In genomic region chr16:22330326-22330725, GRCh38 we compare ENCODE assay signal across 22 cellular contexts. TPM values are rescaled to one million over a fixed set of nuclear protein-coding genes. Genes with fewer than 3 reads are reported as not detected.
A peak's percentile ranks its signal among the peaks of the same experiment; 100 is the strongest.
DNase-seq lines count a peak whose midpoint lies in the region; ATAC-seq and TF ChIP-seq lines count a peak whose summit lies in the region.
"Had no signal": no experiment of that assay in that cellular context is flagged by ENCODE, and none has a peak within 500 bp of the region (broad histone marks: within the 10 kb centered on the region; RNA-seq: fewer than 3 reads in every experiment).

No MANE protein-coding gene starts in this region.

- CTCF ChIA-PET in activated naive CD4-positive, alpha-beta T cell treated with anti-CD3 and anti-CD28 coated beads, Interleukin-2, amount 10 ng/mL, durations not matched to agents 7 days and 5 days (lab: Charles Lee), result interaction anchor here (0.9 kb wide), 1 partner anchor 9 kb away, joined by 4 read pairs; no protein-coding TSS in a partner anchor

- H4K8ac ChIP-seq in trophoblast cell (ENCODE audit: low read depth, low read length), result no peak overlapping the region

- no peak overlapping the region for H3K14ac ChIP-seq in trophoblast cell (ENCODE audit: low read length)

- H3K79me1 ChIP-seq in trophoblast cell (ENCODE audit: low read length), result no peaks in the 10 kb centered on the region

- H3K9me3 ChIP-seq in colonic mucosa, result no peaks in the 10 kb centered on the region
- H3K9me3 ChIP-seq in trophoblast cell (ENCODE audit: insufficient read depth, low read depth, low read length), result no peaks in the 10 kb centered on the region
- H3K9me3 ChIP-seq: ascending aorta, MG63, pancreas, right lobe of liver had no signal

- no peak overlapping the region for H3K4me3 Mint-ChIP-seq in activated naive CD4-positive, alpha-beta T cell treated with anti-CD3 and anti-CD28 coated beads, Interleukin-2, amount 10 ng/mL, durations not matched to agents 7 days and 5 days
- H3K4me3 Mint-ChIP-seq in stimulated activated effector memory CD8-positive, alpha-beta T cell treated with anti-CD3 and anti-CD28 coated beads, Interleukin-12 subunit alpha, Interleukin-12 subunit beta, amount 100 ng/mL, for 72 hours, result no peak overlapping the region
- H3K4me3 Mint-ChIP-seq: activated B cell treated with CpG ODN at 0.5 μM for 24 hours; stimulated activated memory B cell treated with anti-CD40 and anti-IgM and Interleukin-4, amounts not matched to agents 10 μg/mL and 1 μg/mL and 100 μg/mL, for 72 hours; T-helper 1 cell treated with Interleukin-12 subunit alpha and Interleukin-12 subunit beta and Interleukin-4 antibody, amounts not matched to agents 30 μg/mL and 1 μg/mL, for 36 hours had no signal

- peaks cover 5% of the 10 kb centered on the region for H3K4me1 Mint-ChIP-seq in activated naive CD4-positive, alpha-beta T cell treated with anti-CD3 and anti-CD28 coated beads, Interleukin-2, amount 10 ng/mL, durations not matched to agents 7 days and 5 days
- peaks cover 10% of the 10 kb centered on the region for H3K4me1 Mint-ChIP-seq in stimulated activated effector memory CD8-positive, alpha-beta T cell treated with anti-CD3 and anti-CD28 coated beads, Interleukin-12 subunit alpha, Interleukin-12 subunit beta, amount 100 ng/mL, for 72 hours
- H3K4me1 Mint-ChIP-seq: activated B cell treated with CpG ODN at 0.5 μM for 24 hours; stimulated activated memory B cell treated with anti-CD40 and anti-IgM and Interleukin-4, amounts not matched to agents 10 μg/mL and 1 μg/mL and 100 μg/mL, for 72 hours had no signal

- H3K9me3 Mint-ChIP-seq in activated naive CD4-positive, alpha-beta T cell treated with anti-CD3 and anti-CD28 coated beads, Interleukin-2, amount 10 ng/mL, durations not matched to agents 7 days and 5 days, result no peaks in the 10 kb centered on the region
- H3K9me3 Mint-ChIP-seq in stimulated activated effector memory CD8-positive, alpha-beta T cell treated with anti-CD3 and anti-CD28 coated beads, Interleukin-12 subunit alpha, Interleukin-12 subunit beta, amount 100 ng/mL, for 72 hours, result no peaks in the 10 kb centered on the region
- H3K9me3 Mint-ChIP-seq: T-helper 1 cell treated with Interleukin-12 subunit alpha and Interleukin-12 subunit beta and Interleukin-4 antibody, amounts not matched to agents 30 μg/mL and 1 μg/mL, for 36 hours had no signal

- H3K18ac ChIP-seq in trophoblast cell (ENCODE audit: low read length), result no peak overlapping the region

- no peak for ATAC-seq in stimulated activated effector memory CD8-positive, alpha-beta T cell treated with anti-CD3 and anti-CD28 coated beads, Interleukin-12 subunit alpha, Interleukin-12 subunit beta, amount 100 ng/mL, for 72 hours
- ATAC-seq: pancreas; stimulated activated memory B cell treated with anti-CD40 and anti-IgM and Interleukin-4, amounts not matched to agents 10 μg/mL and 1 μg/mL and 100 μg/mL, for 72 hours had no signal

- H2BK5ac ChIP-seq in trophoblast cell (ENCODE audit: low read depth, low read length, poor library complexity), result no peak overlapping the region

- peaks cover 62% of the 10 kb centered on the region for H3K36me3 Mint-ChIP-seq in activated naive CD4-positive, alpha-beta T cell treated with anti-CD3 and anti-CD28 coated beads, Interleukin-2, amount 10 ng/mL, durations not matched to agents 7 days and 5 days
- peaks cover 94% of the 10 kb centered on the region for H3K36me3 Mint-ChIP-seq in stimulated activated effector memory CD8-positive, alpha-beta T cell treated with anti-CD3 and anti-CD28 coated beads, Interleukin-12 subunit alpha, Interleukin-12 subunit beta, amount 100 ng/mL, for 72 hours

- no peaks in the 10 kb centered on the region for H3K27me3 Mint-ChIP-seq in activated naive CD4-positive, alpha-beta T cell treated with anti-CD3 and anti-CD28 coated beads, Interleukin-2, amount 10 ng/mL, durations not matched to agents 7 days and 5 days
- H3K27me3 Mint-ChIP-seq: activated B cell treated with CpG ODN at 0.5 μM for 24 hours; stimulated activated memory B cell treated with anti-CD40 and anti-IgM and Interleukin-4, amounts not matched to agents 10 μg/mL and 1 μg/mL and 100 μg/mL, for 72 hours had no signal

- H3K4ac ChIP-seq in trophoblast cell (ENCODE audit: low read depth, low read length), result no peak overlapping the region

- no peak for TF ChIP-seq CTCF in colonic mucosa (IDR thresholded peaks at IDR 0.05)

- H3K4me2 ChIP-seq in trophoblast cell (ENCODE audit: low read length), result no peak overlapping the region

- no peak overlapping the region for H4K12ac ChIP-seq in trophoblast cell (ENCODE audit: low read depth, low read length)

- DNase-seq in activated naive CD4-positive, alpha-beta T cell treated with anti-CD3 and anti-CD28 coated beads, Interleukin-2, amount 10 ng/mL, durations not matched to agents 7 days and 5 days, result no peak
- no peak for DNase-seq in activated naive CD4-positive, alpha-beta T cell treated with anti-CD3 and anti-CD28 coated beads, Interleukin-2, amount 50 U/mL, for 16 hours
- DNase-seq in MV-4-11 (lab: John Stamatoyannopoulos, UW) (peak; percentile 25), colonic mucosa (no peak), trophoblast cell (no peak), HK-2 (ENCODE audit: unreplicated experiment) (no peak)
- no peak for DNase-seq in stimulated activated effector memory CD8-positive, alpha-beta T cell treated with anti-CD3 and anti-CD28 coated beads, Interleukin-12 subunit alpha, Interleukin-12 subunit beta, amount 100 ng/mL, for 72 hours (ENCODE audit: low spot score in 2 of 2)
- no peak for DNase-seq in stimulated activated CD4-positive, alpha-beta T cell treated with anti-CD3 and anti-CD28 coated beads, Interleukin-4, amount 100 ng/mL, for 4 hours
- DNase-seq: activated B cell treated with CpG ODN at 0.5 μM for 24 hours; activated effector memory CD4-positive, alpha-beta T cell treated with Interleukin-2 at 50 U/mL for 16 hours; DND-41; GOT3; MG63; NCI-H1694; NCI-H2171 treated with DMSO at 0.1 percent for 48 hours; NCI-H748 treated with DMSO at 0.1 percent for 48 hours; pancreas; right lobe of liver; SIG-M5 had no signal

- H3K79me2 ChIP-seq in trophoblast cell (ENCODE audit: control insufficient read depth, insufficient read depth, low read length, poor library complexity), result no peaks in the 10 kb centered on the region

- H3K4me3 ChIP-seq in colonic mucosa (no peak overlapping the region), trophoblast cell (ENCODE audit: low read depth, low read length) (no peak overlapping the region)
- H3K4me3 ChIP-seq: ascending aorta, MG63, pancreas, right lobe of liver had no signal

- WGBS in trophoblast cell (ENCODE audit: extremely low coverage, insufficient coverage, insufficient read length), result no CpG with 5 or more reads among the region's 4 CpGs

- peak overlapping the region; percentile 73 for H3K27ac Mint-ChIP-seq in activated naive CD4-positive, alpha-beta T cell treated with anti-CD3 and anti-CD28 coated beads, Interleukin-2, amount 10 ng/mL, durations not matched to agents 7 days and 5 days
- peak overlapping the region; percentile 71 for H3K27ac Mint-ChIP-seq in stimulated activated effector memory CD8-positive, alpha-beta T cell treated with anti-CD3 and anti-CD28 coated beads, Interleukin-12 subunit alpha, Interleukin-12 subunit beta, amount 100 ng/mL, for 72 hours
- H3K27ac Mint-ChIP-seq: activated B cell treated with CpG ODN at 0.5 μM for 24 hours; stimulated activated memory B cell treated with anti-CD40 and anti-IgM and Interleukin-4, amounts not matched to agents 10 μg/mL and 1 μg/mL and 100 μg/mL, for 72 hours; T-helper 1 cell treated with Interleukin-12 subunit alpha and Interleukin-12 subunit beta and Interleukin-4 antibody, amounts not matched to agents 30 μg/mL and 1 μg/mL, for 36 hours had no signal

- H3K9ac ChIP-seq in colonic mucosa (ENCODE audit: low read depth in 2 of 2, low read length in 2 of 2), result no peak overlapping the region
- no peak overlapping the region for H3K9ac ChIP-seq in trophoblast cell (ENCODE audit: low read length)

- H4K91ac ChIP-seq in trophoblast cell (ENCODE audit: low read depth, low read length), result no peak overlapping the region

- peak overlapping the region; percentile 29 for H3K27ac ChIP-seq in colonic mucosa
- H3K27ac ChIP-seq in trophoblast cell (ENCODE audit: low read depth, low read length), result no peak overlapping the region
- H3K27ac ChIP-seq: ascending aorta, pancreas, right lobe of liver had no signal

- H3K4me1 ChIP-seq in colonic mucosa, result no peaks in the 10 kb centered on the region
- H3K4me1 ChIP-seq in trophoblast cell (ENCODE audit: control insufficient read depth in 1 of 2, insufficient read depth in 2 of 2, low read length in 2 of 2), result no peaks in the 10 kb centered on the region
- H3K4me1 ChIP-seq: ascending aorta, pancreas, right lobe of liver had no signal

- H3K36me3 ChIP-seq in colonic mucosa (no peaks in the 10 kb centered on the region), trophoblast cell (ENCODE audit: control insufficient read depth in 1 of 2, insufficient read depth in 2 of 2, low read length in 2 of 2) (peaks cover 40 to 55% of the 10 kb centered on the region in 2 experiments)

- intact Hi-C loops in colonic mucosa (cut with DNase I), result no loop called here

- no peak overlapping the region for H2BK120ac ChIP-seq in trophoblast cell (ENCODE audit: insufficient read depth, low read length, poor library complexity)

- no peaks in the 10 kb centered on the region for H3K27me3 ChIP-seq in colonic mucosa
- no peaks in the 10 kb centered on the region for H3K27me3 ChIP-seq in trophoblast cell (ENCODE audit: insufficient read depth, low read length)
- H3K27me3 ChIP-seq: ascending aorta, MG63, pancreas, right lobe of liver had no signal

- no peak overlapping the region for H2AFZ ChIP-seq in trophoblast cell (ENCODE audit: insufficient read depth, low read length, poor library complexity)

- no peak overlapping the region for H2AK5ac ChIP-seq in trophoblast cell (ENCODE audit: low read length)

- H2BK12ac ChIP-seq in trophoblast cell (ENCODE audit: low read length), result no peak overlapping the region

- H3K23ac ChIP-seq in trophoblast cell (ENCODE audit: low read length), result no peak overlapping the region

RNA-seq across cellular contexts. Expression of gene POLR3E, which starts 33.1 kb away (rescaled TPM):
- 10 to 100 TPM; 34.4 to 43.4 TPM for total RNA-seq in colonic mucosa
- 24.6 and 26.6 TPM in 2 replicates for polyA plus RNA-seq in trophoblast cell (2013)

RNA-seq across cellular contexts. Expression of gene CDR2, which starts 44.1 kb away (rescaled TPM):
- 10 to 100 TPM; 24.0 to 31.5 TPM for total RNA-seq in colonic mucosa
- polyA plus RNA-seq in trophoblast cell (2013), result 28.9 and 29.8 TPM in 2 replicates
